ENCODE assay signal across 1 cellular context in the genomic region with DNA sequence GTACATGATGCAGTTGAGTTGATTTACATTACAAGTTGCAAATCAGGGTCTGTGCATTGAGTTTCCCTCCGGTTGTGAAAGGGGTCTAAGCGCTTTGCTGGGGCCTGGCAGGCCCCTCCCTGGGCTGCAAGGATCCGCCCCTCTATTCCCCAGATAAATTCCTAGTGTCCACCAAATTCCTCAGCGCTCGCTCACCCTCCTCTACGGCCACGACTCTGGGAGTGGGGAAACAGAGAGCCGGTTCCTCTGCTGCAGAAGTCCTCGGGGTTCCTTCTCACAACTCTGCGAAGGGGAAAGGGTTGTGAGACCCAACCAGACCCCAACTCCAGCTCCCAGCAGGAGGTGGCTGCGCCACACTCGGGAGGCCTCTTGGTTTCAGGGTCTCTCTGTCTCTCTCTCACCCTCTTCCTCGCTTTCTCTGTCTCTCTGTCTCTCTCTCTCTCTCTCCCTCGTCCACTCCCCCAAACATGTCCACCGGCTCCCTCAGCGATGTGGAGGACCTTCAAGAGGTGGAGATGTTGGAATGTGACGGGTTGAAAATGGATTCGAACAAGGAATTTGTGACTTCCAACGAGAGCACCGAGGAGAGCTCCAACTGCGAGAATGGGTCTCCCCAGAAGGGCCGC.
TF ChIP-seq lines count a peak whose summit lies in the region.

A gene (plus strand): TSS at position 183 of the 626 bp plus-strand sequence. CDS start 285 bp downstream, at position 468.

TF ChIP-seq in SK-N-SH, 30 proteins besides CTCF, POLR2A, EP300 and RAD21 (continued from another document):
- no peak for TF ChIP-seq GABPA (IDR thresholded peaks at IDR 0.05; ENCODE audit: low read depth)
- TF ChIP-seq FOXM1 (IDR thresholded peaks at IDR 0.05; ENCODE audit: low read depth), result no peak
- TF ChIP-seq, protein P1, sequence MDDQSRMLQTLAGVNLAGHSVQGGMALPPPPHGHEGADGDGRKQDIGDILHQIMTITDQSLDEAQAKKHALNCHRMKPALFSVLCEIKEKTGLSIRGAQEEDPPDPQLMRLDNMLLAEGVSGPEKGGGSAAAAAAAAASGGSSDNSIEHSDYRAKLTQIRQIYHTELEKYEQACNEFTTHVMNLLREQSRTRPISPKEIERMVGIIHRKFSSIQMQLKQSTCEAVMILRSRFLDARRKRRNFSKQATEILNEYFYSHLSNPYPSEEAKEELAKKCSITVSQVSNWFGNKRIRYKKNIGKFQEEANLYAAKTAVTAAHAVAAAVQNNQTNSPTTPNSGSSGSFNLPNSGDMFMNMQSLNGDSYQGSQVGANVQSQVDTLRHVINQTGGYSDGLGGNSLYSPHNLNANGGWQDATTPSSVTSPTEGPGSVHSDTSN (IDR thresholded peaks at IDR 0.05), result no peak
- TF ChIP-seq MXI1 (IDR thresholded peaks at IDR 0.05; ENCODE audit: low read depth, low read length), result no peak
- TF ChIP-seq YY1 (IDR thresholded peaks at IDR 0.05; ENCODE audit: low read depth), result no peak
- TF ChIP-seq SIN3A (IDR thresholded peaks at IDR 0.05; ENCODE audit: borderline replicate concordance, low read depth, low read length), result no peak
- no peak for TF ChIP-seq EZH2phosphoT487 (IDR thresholded peaks at IDR 0.05; ENCODE audit: borderline replicate concordance, low read depth)
- TF ChIP-seq, protein P2, sequence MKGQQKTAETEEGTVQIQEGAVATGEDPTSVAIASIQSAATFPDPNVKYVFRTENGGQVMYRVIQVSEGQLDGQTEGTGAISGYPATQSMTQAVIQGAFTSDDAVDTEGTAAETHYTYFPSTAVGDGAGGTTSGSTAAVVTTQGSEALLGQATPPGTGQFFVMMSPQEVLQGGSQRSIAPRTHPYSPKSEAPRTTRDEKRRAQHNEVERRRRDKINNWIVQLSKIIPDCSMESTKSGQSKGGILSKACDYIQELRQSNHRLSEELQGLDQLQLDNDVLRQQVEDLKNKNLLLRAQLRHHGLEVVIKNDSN (IDR thresholded peaks at IDR 0.05; ENCODE audit: borderline replicate concordance, low read depth), result no peak
- TF ChIP-seq NRF1 (IDR thresholded peaks at IDR 0.05; ENCODE audit: low read depth, low read length), result no peak
